ENCODE assay signal across 20 cellular contexts in the genomic region with DNA sequence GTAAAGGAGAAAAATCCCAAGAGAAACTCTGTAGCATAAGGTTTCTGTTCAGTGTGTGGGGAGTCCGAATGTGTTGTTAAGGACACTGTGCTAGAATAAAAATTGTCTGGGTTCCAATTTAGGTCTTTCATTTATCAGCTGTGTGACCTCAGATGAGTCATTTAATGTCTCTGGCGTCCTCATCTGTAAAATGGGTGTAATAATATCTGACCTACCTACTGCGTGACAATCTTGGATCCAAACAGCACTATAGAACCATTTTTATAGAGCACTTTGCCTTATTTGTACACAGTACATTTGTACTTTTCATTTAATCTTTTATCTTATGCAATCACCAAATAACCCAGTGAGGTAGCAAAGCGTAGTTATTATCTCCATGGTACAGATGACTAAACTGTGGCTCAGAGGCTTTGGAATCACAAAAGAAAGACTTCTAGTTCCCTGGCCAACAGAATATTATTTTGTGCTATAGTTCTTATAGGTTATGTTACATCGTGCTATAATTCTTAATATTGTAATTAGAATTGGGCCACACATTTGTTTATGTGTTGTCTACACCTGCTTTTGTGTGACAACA.
"Had no signal": no experiment of that assay in that cellular context is flagged by ENCODE, and none has a peak within 500 bp of the region (broad histone marks: within the 10 kb centered on the region; RNA-seq: fewer than 3 reads in every experiment).

No MANE protein-coding gene starts in this region.

- H3K4me3 ChIP-seq: esophagus squamous epithelium, left ventricle myocardium inferior, tibial nerve, uterus had no signal

- DNase-seq: activated CD4-positive, alpha-beta memory T cell treated with anti-CD3 and anti-CD28 coated beads, Interleukin-2, amount 10 ng/mL, durations not matched to agents 7 days and 5 days; activated CD4-positive, alpha-beta T cell treated with anti-CD3 and anti-CD28 coated beads for 36 hours; activated CD8-positive, alpha-beta memory T cell treated with anti-CD3 and anti-CD28 coated beads, Interleukin-2, amount 10 ng/mL, durations not matched to agents 7 days and 5 days; activated naive CD4-positive, alpha-beta T cell treated with Interleukin-2 at 50 U/mL for 16 hours; activated naive CD8-positive, alpha-beta T cell treated with anti-CD3 and anti-CD28 coated beads, Interleukin-2, amount 10 ng/mL, durations not matched to agents 7 days and 5 days; anterior cingulate cortex; cerebellar nuclear complex; effector CD4-positive, alpha-beta T cell; esophagus squamous epithelium; head of caudate nucleus; left ventricle myocardium inferior; nephron progenitor cell; nucleus accumbens; stimulated activated CD4-positive, alpha-beta T cell treated with anti-CD3 and anti-CD28 coated beads, Interleukin-12 subunit alpha, Interleukin-12 subunit beta, amount 100 ng/mL, for 4 hours; stimulated activated CD4-positive, alpha-beta T cell treated with anti-CD3 and anti-CD28 coated beads, Interleukin-1b, Interleukin-23, amount 100 ng/mL, for 48 hours; stimulated activated naive CD8-positive, alpha-beta T cell treated with anti-CD3 and anti-CD28 coated beads, Interleukin-15, Interleukin-2, amounts not matched to agents 100 U/mL and 50 U/mL, for 24 hours; uterus had no signal

- H3K9me3 ChIP-seq: esophagus squamous epithelium, uterus had no signal

- H3K27ac ChIP-seq: esophagus squamous epithelium, left ventricle myocardium inferior, tibial nerve, uterus had no signal

- H3K36me3 ChIP-seq: esophagus squamous epithelium, left ventricle myocardium inferior, tibial nerve, uterus had no signal

- H3K4me1 ChIP-seq: esophagus squamous epithelium, left ventricle myocardium inferior, tibial nerve, uterus had no signal

- ATAC-seq: activated CD4-positive, alpha-beta T cell treated with anti-CD3 and anti-CD28 coated beads for 36 hours; activated CD8-positive, alpha-beta memory T cell treated with anti-CD3 and anti-CD28 coated beads, Interleukin-2, amount 10 ng/mL, durations not matched to agents 7 days and 5 days; activated T-helper 17 cell treated with anti-CD3 and anti-CD28 coated beads, Interleukin-2, amount 50 U/mL, for 72 hours; stimulated activated naive CD8-positive, alpha-beta T cell treated with anti-CD3 and anti-CD28 coated beads, Interleukin-15, Interleukin-2, amounts not matched to agents 100 U/mL and 50 U/mL, for 24 hours; WTC11 had no signal

- H3K27me3 ChIP-seq: esophagus squamous epithelium, tibial nerve, uterus had no signal
